ENCODE assay signal across 9 cellular contexts in the genomic region with DNA sequence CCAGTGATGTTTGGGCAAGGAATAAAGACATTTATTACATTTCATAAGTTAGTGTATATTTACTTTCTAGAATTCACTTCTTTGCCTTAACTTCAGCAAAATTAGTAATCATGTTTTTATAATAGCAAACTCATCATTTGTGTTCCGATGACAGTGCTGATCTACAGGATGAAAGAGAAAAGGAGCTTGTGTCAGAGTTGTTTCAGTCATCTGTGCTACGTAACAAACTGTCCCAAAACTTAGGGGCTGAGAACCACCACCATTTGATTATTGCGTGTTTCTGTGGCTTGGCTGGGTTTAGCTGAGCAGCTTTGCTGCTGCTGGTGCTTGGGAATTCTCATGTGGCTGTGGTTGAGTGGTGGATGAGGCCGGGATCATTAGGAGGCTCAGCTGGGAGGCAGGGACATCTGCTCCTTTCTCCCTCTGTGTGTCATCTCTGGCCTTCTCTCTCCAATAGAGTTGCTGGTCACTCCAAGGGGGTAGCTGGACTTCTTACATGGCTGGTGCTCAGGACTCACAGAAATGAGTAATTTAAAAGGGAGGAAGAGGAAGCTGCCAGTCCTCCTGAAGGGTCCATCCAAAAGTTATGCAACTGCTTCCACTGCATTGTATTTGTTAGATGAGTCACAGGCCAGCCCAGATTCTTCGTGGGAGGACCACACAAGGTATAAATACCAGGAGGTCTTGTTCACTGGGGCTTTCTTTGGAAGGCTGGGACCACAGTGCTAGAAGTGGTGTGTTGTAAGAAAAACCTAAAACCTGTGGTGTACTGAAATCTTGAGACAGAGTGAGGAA. TPM values are rescaled to one million over a fixed set of nuclear protein-coding genes. Genes with fewer than 3 reads are reported as not detected.
DNase-seq lines count a peak whose midpoint lies in the region; ATAC-seq and TF ChIP-seq lines count a peak whose summit lies in the region.
"Had no signal": no experiment of that assay in that cellular context is flagged by ENCODE, and none has a peak within 500 bp of the region (broad histone marks: within the 10 kb centered on the region; RNA-seq: fewer than 3 reads in every experiment).

No MANE protein-coding gene starts in this region.

- no peak for TF ChIP-seq POLR2A in esophagus muscularis mucosa (IDR thresholded peaks at IDR 0.05; ENCODE audit: low read depth)

- H3K4me3 ChIP-seq in esophagus muscularis mucosa, result no peak overlapping the region

- TF ChIP-seq EP300 in esophagus muscularis mucosa (IDR thresholded peaks at IDR 0.05), result no peak

- no peaks in the 10 kb centered on the region for H3K36me3 ChIP-seq in esophagus muscularis mucosa

- H3K27me3 ChIP-seq in esophagus muscularis mucosa, result no peaks in the 10 kb centered on the region

- no peak for TF ChIP-seq CTCF in esophagus muscularis mucosa (IDR thresholded peaks at IDR 0.05)
- no peak for TF ChIP-seq CTCF in omental fat pad (IDR thresholded peaks at IDR 0.05)

- H3K4me1 ChIP-seq in esophagus muscularis mucosa, result peaks cover 9 to 23% (median 14%) of the 10 kb centered on the region in 4 donors

- H3K27ac ChIP-seq in esophagus muscularis mucosa (replicated peaks in 1 of 4), result peak overlapping the region; percentile 32 to 60 (median 58)

- 69% methylated on average over 5 of the region's 5 CpGs for WGBS in esophagus muscularis mucosa

- DNase-seq in AG20443 (ENCODE audit: low spot score) (peak; percentile 90), OCI-M1 (lab: John Stamatoyannopoulos, UW) (peak; percentile 33), esophagus muscularis mucosa (ENCODE audit: extremely low spot score) (no peak), omental fat pad (ENCODE audit: low spot score) (peak; percentile 38), NCI-H1436 (lab: John Stamatoyannopoulos, UW) (no peak), foreskin melanocyte (no peak)
- DNase-seq in NK-92 treated with Interleukin-12 subunit alpha and Interleukin-12 subunit beta, amount 100 ng/mL, for 24 hours (lab: John Stamatoyannopoulos, UW), result no peak
- DNase-seq: T-helper 9 cell had no signal

- intact Hi-C loops in esophagus muscularis mucosa (cut with DNase I), result no loop called here

- ATAC-seq in omental fat pad (ENCODE audit: low FRiP score), result peak; percentile 93
- ATAC-seq in HG02642 (IDR thresholded peaks at IDR 0.05; ENCODE audit: poor library complexity, unreplicated experiment), result no peak

- H3K9me3 ChIP-seq in esophagus muscularis mucosa, result no peaks in the 10 kb centered on the region

RNA-seq across cellular contexts. Expression of a gene that starts 43.4 kb away (rescaled TPM):
- total RNA-seq in esophagus muscularis mucosa (1 to 10 TPM; 2.9 to 4.8 (median 4.0) TPM), omental fat pad (1 to 10 TPM; 3.0 to 7.2 (median 3.9) TPM)

Comparison
In these comparisons a context has a peak if more than half of its experiments do, and no peak if none do; other contexts are left out.
1. DNase-seq: peak in AG20443 (single experiment), OCI-M1 (single experiment) and omental fat pad (single experiment); none in esophagus muscularis mucosa (single experiment), NCI-H1436 (single experiment), foreskin melanocyte (single experiment) and NK-92 treated with Interleukin-12 subunit alpha and Interleukin-12 subunit beta, amount 100 ng/mL, for 24 hours (single experiment).